In genomic region chr3:98721776-98722175, GRCh38 we compare ENCODE assay signal across 25 cellular contexts.
"Had no signal": no experiment of that assay in that cellular context is flagged by ENCODE, and none has a peak within 500 bp of the region (broad histone marks: within the 10 kb centered on the region; RNA-seq: fewer than 3 reads in every experiment).

No MANE protein-coding gene starts in this region.

- H3K27ac Mint-ChIP-seq: dendritic cell treated with granulocyte-macrophage colony-stimulating factor and Interleukin-4, amounts not matched to agents 40 ng/mL and 50 ng/mL, for 4 days; effector memory CD8-positive, alpha-beta T cell; endodermal cell had no signal

- H3K36me3 ChIP-seq: colonic mucosa, esophagus muscularis mucosa, esophagus squamous epithelium, gastrocnemius medialis, gastroesophageal sphincter, heart left ventricle, heart right ventricle had no signal

- H3K9me3 ChIP-seq: colonic mucosa, esophagus muscularis mucosa, esophagus squamous epithelium, gastrocnemius medialis, gastroesophageal sphincter, heart left ventricle, heart right ventricle had no signal

- DNase-seq: colonic mucosa; cortex of kidney; dermis blood vessel endothelial cell; dorsolateral prefrontal cortex; effector CD4-positive, alpha-beta T cell; effector CD8-positive, alpha-beta T cell; effector memory CD4-positive, alpha-beta T cell; effector memory CD8-positive, alpha-beta T cell; erythroblast; esophagus squamous epithelium; foreskin fibroblast; foreskin keratinocyte; foreskin melanocyte; gastrocnemius medialis; glutamatergic neuron; head of caudate nucleus; heart left ventricle; heart right ventricle had no signal

- H3K4me3 ChIP-seq: colonic mucosa, coronary artery, dorsolateral prefrontal cortex, esophagus muscularis mucosa, esophagus squamous epithelium, gastrocnemius medialis, gastroesophageal sphincter, heart left ventricle, heart right ventricle had no signal

- H3K27ac ChIP-seq: colonic mucosa, coronary artery, dorsolateral prefrontal cortex, epithelial cell of prostate, esophagus muscularis mucosa, esophagus squamous epithelium, foreskin keratinocyte, gastrocnemius medialis, gastroesophageal sphincter, heart left ventricle, heart right ventricle had no signal

- H3K27me3 Mint-ChIP-seq: dendritic cell treated with granulocyte-macrophage colony-stimulating factor and Interleukin-4, amounts not matched to agents 40 ng/mL and 50 ng/mL, for 4 days had no signal

- H3K4me1 ChIP-seq: colonic mucosa, esophagus muscularis mucosa, esophagus squamous epithelium, foreskin keratinocyte, gastrocnemius medialis, gastroesophageal sphincter, heart left ventricle had no signal

- H3K4me3 Mint-ChIP-seq: dendritic cell treated with granulocyte-macrophage colony-stimulating factor and Interleukin-4, amounts not matched to agents 40 ng/mL and 50 ng/mL, for 4 days; effector memory CD8-positive, alpha-beta T cell; endodermal cell had no signal

- H3K9me3 Mint-ChIP-seq: dendritic cell treated with granulocyte-macrophage colony-stimulating factor and Interleukin-4, amounts not matched to agents 40 ng/mL and 50 ng/mL, for 4 days; effector memory CD8-positive, alpha-beta T cell had no signal

- ATAC-seq: effector memory CD8-positive, alpha-beta T cell; esophagus mucosa; gastrocnemius medialis; gastroesophageal sphincter; heart left ventricle; heart right ventricle had no signal

- H3K27me3 ChIP-seq: colonic mucosa, dorsolateral prefrontal cortex, esophagus muscularis mucosa, esophagus squamous epithelium, foreskin keratinocyte, gastrocnemius medialis, gastroesophageal sphincter, heart left ventricle, heart right ventricle had no signal
